ENCODE assay signal across 22 cellular contexts in genomic region chr18:1653873-1654272, GRCh38.
"Had no signal": no experiment of that assay in that cellular context is flagged by ENCODE, and none has a peak within 500 bp of the region (broad histone marks: within the 10 kb centered on the region; RNA-seq: fewer than 3 reads in every experiment).

No MANE protein-coding gene starts in this region.

- DNase-seq: KBM-7, MG63, NCI-H1105, NCI-H1417, NCI-H1436 treated with DMSO at 0.1 percent for 48 hours, NCI-H1694, NCI-H187 treated with DMSO at 0.1 percent for 48 hours, NCI-H2029 treated with DMSO at 0.1 percent for 48 hours, NCI-H2107, NCI-H2227 treated with DMSO at 0.1 percent for 48 hours, NCI-H510A, NCI-H524 treated with DMSO at 0.1 percent for 48 hours, NCI-H69, NCI-H774, Right ventricle myocardium superior, RPMI8226, SIG-M5 had no signal

- H3K4me1 ChIP-seq: SJSA1 had no signal

- H3K4me3 ChIP-seq: MG63, SJSA1, SK-N-MC had no signal

- FAIRE-seq: HTR-8/SVneo, RCC 7860 had no signal

- H3K27ac ChIP-seq: HL-60, SJSA1, SK-N-MC had no signal

- H3K27me3 ChIP-seq: MG63 had no signal

- H3K9me3 ChIP-seq: MG63, SJSA1 had no signal

- H3K36me3 ChIP-seq: MG63, SJSA1 had no signal
